In the genomic region with DNA sequence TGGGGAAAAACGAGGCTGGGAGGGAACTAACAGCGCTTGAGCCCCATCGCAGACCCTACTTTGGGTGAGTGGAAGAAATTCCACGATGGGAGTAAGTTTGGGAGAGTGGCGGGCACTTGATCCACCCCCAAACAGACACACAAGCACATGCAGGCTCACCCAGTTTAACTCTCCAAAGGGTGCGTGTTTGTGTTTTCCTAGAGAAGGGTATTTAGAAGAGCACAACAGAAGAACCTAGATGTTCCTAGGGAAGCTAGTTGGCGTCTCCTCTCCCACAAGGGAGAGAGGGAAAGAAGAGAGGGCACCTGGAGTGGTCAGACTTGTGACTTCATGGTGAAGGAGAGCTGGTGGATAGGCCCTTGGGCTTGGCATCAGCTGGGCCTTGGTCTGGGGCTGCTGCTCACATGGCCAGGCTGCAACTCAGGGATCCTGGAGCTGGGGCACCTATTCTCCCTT, we compare ENCODE assay signal across 11 cellular contexts. TPM values are rescaled to one million over a fixed set of nuclear protein-coding genes. Genes with fewer than 3 reads are reported as not detected.
A peak's percentile ranks its signal among the peaks of the same experiment; 100 is the strongest.
DNase-seq lines count a peak whose midpoint lies in the region; ATAC-seq and TF ChIP-seq lines count a peak whose summit lies in the region.
"Had no signal": no experiment of that assay in that cellular context is flagged by ENCODE, and none has a peak within 500 bp of the region (broad histone marks: within the 10 kb centered on the region; RNA-seq: fewer than 3 reads in every experiment).

No MANE protein-coding gene starts in this region.

- no peak overlapping the region for H2BK20ac ChIP-seq in H9 (ENCODE audit: low read depth, low read length, poor library complexity, severe bottlenecking)

- H3K9me3 Mint-ChIP-seq in Caco-2 (ENCODE audit: unreplicated experiment) (no peaks in the 10 kb centered on the region), immature natural killer cell (peaks cover 0 to 5% (median 0%) of the 10 kb centered on the region in 6 donors), H9 (peaks cover 4 to 19% of the 10 kb centered on the region in 2 experiments; a peak in 3 of 5 replicates)

- H3K23me2 ChIP-seq in H9 (ENCODE audit: insufficient read length, low read depth, low read length, poor library complexity, severe bottlenecking), result peaks cover 32% of the 10 kb centered on the region

- H2BK12ac ChIP-seq in H9 (ENCODE audit: insufficient read length, low read depth, low read length), result no peak overlapping the region

- H3K79me2 ChIP-seq in H9 (ENCODE audit: insufficient read depth, low read length), result no peaks in the 10 kb centered on the region

- H3K14ac ChIP-seq in H9 (ENCODE audit: insufficient read depth, low read length), result no peak overlapping the region

- no peak overlapping the region for H2BK120ac ChIP-seq in H9 (ENCODE audit: low read depth, low read length, poor library complexity, severe bottlenecking)

- no peak overlapping the region for H4K5ac ChIP-seq in H9 (ENCODE audit: insufficient read length, low read depth, low read length)

- H3T11ph ChIP-seq in H9 (ENCODE audit: low read length), result no peak overlapping the region

- peaks cover 26% of the 10 kb centered on the region for H3K4me1 ChIP-seq in Caco-2
- no peaks in the 10 kb centered on the region for H3K4me1 ChIP-seq in H9 (ENCODE audit: insufficient read depth, low read length)
- peaks cover 9% of the 10 kb centered on the region for H3K4me1 ChIP-seq in prostate gland (replicated peaks)

- H3K27me3 Mint-ChIP-seq in Caco-2 (ENCODE audit: insufficient read depth, unreplicated experiment), result no peaks in the 10 kb centered on the region
- H3K27me3 Mint-ChIP-seq in immature natural killer cell (ENCODE audit: low read depth in 3 of 3), result peaks cover 27 to 64% (median 51%) of the 10 kb centered on the region in 3 donors
- H3K27me3 Mint-ChIP-seq in H9 (ENCODE audit: low read depth), result peaks cover 95% of the 10 kb centered on the region

- in situ Hi-C loops in astrocyte of the cerebellum (cut with HindIII; ENCODE audit: low sequenced_read_pairs), result loop anchor here (5.0 kb wide), 1 partner anchor 390 kb away; no protein-coding TSS in a partner anchor

- no CpG with 5 or more reads among the region's 7 CpGs for WGBS in H9 (ENCODE audit: extremely low coverage, insufficient read length, low lambda C conversion rate)
- WGBS in prostate gland, result 87% methylated on average over 7 of the region's 7 CpGs

- H3K9ac ChIP-seq in H9 (ENCODE audit: extremely low read depth, insufficient read length, low read length), result no peak overlapping the region

- H3K36me3 Mint-ChIP-seq in Caco-2 (ENCODE audit: insufficient read depth, unreplicated experiment) (peaks cover 79% of the 10 kb centered on the region), immature natural killer cell (no peaks in the 10 kb centered on the region), H9 (ENCODE audit: insufficient read depth in 1 of 3, low read depth in 3 of 3) (no peaks in the 10 kb centered on the region; a peak in 1 of 7 replicates)

- H3K18ac ChIP-seq in H9 (ENCODE audit: insufficient read length, low read depth, low read length), result no peak overlapping the region

- BruUV-seq in Caco-2 (replicated peaks; lab: Mats Ljungman, UMichigan), result TSS peak; percentile 3

- no peaks in the 10 kb centered on the region for H4K20me1 ChIP-seq in H9 (ENCODE audit: control insufficient read depth, insufficient read depth, insufficient read length)

- no peak overlapping the region for H2BK5ac ChIP-seq in H9 (ENCODE audit: insufficient read length, low read length)

- CTCF ChIA-PET in Caco-2 (lab: Charles Lee), result interaction anchor here (0.7 to 1.9 kb wide), 2 partner anchors 21 to 192 kb away, joined by 3 to 4 read pairs; no protein-coding TSS in a partner anchor

- TF ChIP-seq POLR2A in prostate gland (IDR thresholded peaks at IDR 0.05), result no peak

- H3K4me2 ChIP-seq in H9 (ENCODE audit: insufficient read depth, insufficient read length, low read length), result no peak overlapping the region

- ATAC-seq in left lobe of liver (no peak), GM21825 (IDR thresholded peaks at IDR 0.05; ENCODE audit: unreplicated experiment) (no peak)

- no peak overlapping the region for H2AK5ac ChIP-seq in H9 (ENCODE audit: insufficient read length, low read length)

- H3K23ac ChIP-seq in H9 (ENCODE audit: insufficient read length, low read depth, low read length), result no peak overlapping the region

- no peak overlapping the region for H2AFZ ChIP-seq in H9 (ENCODE audit: low read length)

- H3K4me3 Mint-ChIP-seq in Caco-2 (ENCODE audit: unreplicated experiment) (peak overlapping the region; percentile 74), immature natural killer cell (peak overlapping the region; percentile 11 to 49 (median 21)), H9 (peak overlapping the region in 1 of 2 experiments; percentile 55; a peak in 2 of 5 replicates)

- DNase-seq in Caco-2 (no peak), astrocyte of the cerebellum (ENCODE audit: low read depth) (no peak), immature natural killer cell (no peak), retinal pigment epithelial cell (ENCODE audit: low read depth) (no peak), H9 (no peak), left lobe of liver (ENCODE audit: low spot score) (no peak), prostate gland (ENCODE audit: low spot score) (no peak)
- DNase-seq: glutamatergic neuron, NCI-H2081 treated with DMSO at 0.1 percent for 48 hours had no signal

- no peak overlapping the region for H3K56ac ChIP-seq in H9 (ENCODE audit: insufficient read length, low read depth, low read length)

- POLR2A ChIA-PET in Caco-2 (lab: Charles Lee), result interaction anchor here (0.5 to 1.3 kb wide), 2 partner anchors 11 to 66 kb away, joined by 3 read pairs; no protein-coding TSS in a partner anchor

- H3K27me3 ChIP-seq in Caco-2 (replicated peaks; ENCODE audit: control insufficient read depth, insufficient read depth, low read length) (no peaks in the 10 kb centered on the region), H9 (ENCODE audit: insufficient read depth, low read length) (peaks cover 88% of the 10 kb centered on the region), prostate gland (replicated peaks; ENCODE audit: insufficient read depth) (peaks cover 11% of the 10 kb centered on the region)

- H4K8ac ChIP-seq in H9 (replicated peaks; ENCODE audit: insufficient read length, low read depth, low read length), result no peak overlapping the region

- peaks cover 19% of the 10 kb centered on the region for H3K36me3 ChIP-seq in Caco-2 (ENCODE audit: control insufficient read depth, insufficient read depth, low read length)
- H3K36me3 ChIP-seq in prostate gland, result no peaks in the 10 kb centered on the region

- H3K79me1 ChIP-seq in H9 (ENCODE audit: insufficient read depth, low read depth, low read length, poor library complexity, severe bottlenecking), result no peaks in the 10 kb centered on the region

- TF ChIP-seq CTCF in Caco-2 (IDR thresholded peaks at IDR 0.05; ENCODE audit: insufficient read depth in 1 of 2, low read depth in 1 of 2, low read length in 1 of 2, severe bottlenecking in 1 of 2, unreplicated experiment in 1 of 2) (no peak), astrocyte of the cerebellum (IDR thresholded peaks at IDR 0.05; ENCODE audit: low read depth, low read length, missing control alignments) (no peak), retinal pigment epithelial cell (conservative IDR thresholded peaks at IDR 0.05; ENCODE audit: low read depth, low read length) (no peak), H9 (conservative IDR thresholded peaks at IDR 0.05) (no peak), prostate gland (IDR thresholded peaks at IDR 0.05) (no peak)

- peak overlapping the region; percentile 69 for H3K4me3 ChIP-seq in Caco-2 (ENCODE audit: low read depth, low read length)
- H3K4me3 ChIP-seq in astrocyte of the cerebellum (ENCODE audit: low read depth, low read length), result peak overlapping the region; percentile 80
- H3K4me3 ChIP-seq in retinal pigment epithelial cell (ENCODE audit: low read length), result peak overlapping the region; percentile 59
- H3K4me3 ChIP-seq in prostate gland, result no peak overlapping the region

- H3K4ac ChIP-seq in H9 (ENCODE audit: low read depth, low read length), result no peak overlapping the region

- H4K91ac ChIP-seq in H9 (ENCODE audit: insufficient read length, low read depth, low read length), result no peak overlapping the region

- H3K9me3 ChIP-seq in Caco-2, result no peaks in the 10 kb centered on the region
- H3K9me3 ChIP-seq in H9 (ENCODE audit: control insufficient read depth, low read depth, low read length), result no peaks in the 10 kb centered on the region
- H3K9me3 ChIP-seq in prostate gland, result no peaks in the 10 kb centered on the region

- H2BK15ac ChIP-seq in H9 (ENCODE audit: low read depth, low read length), result no peak overlapping the region

- H3K4me1 Mint-ChIP-seq in Caco-2 (ENCODE audit: low read depth, unreplicated experiment) (peaks cover 11% of the 10 kb centered on the region), immature natural killer cell (peaks cover 24 to 37% of the 10 kb centered on the region in 2 donors), H9 (peaks cover 20 to 29% of the 10 kb centered on the region in 2 experiments)

- intact Hi-C loops in Caco-2 (cut with micrococcal nuclease; ENCODE audit: unreplicated experiment), result loop anchor here (5.0 kb wide), 1 partner anchor 390 kb away; no protein-coding TSS in a partner anchor
- intact Hi-C loops in prostate gland (cut with DNase I), result loop anchor here (5.0 kb wide), 1 partner anchor 390 kb away; no protein-coding TSS in a partner anchor

- H3K27ac Mint-ChIP-seq in Caco-2 (ENCODE audit: unreplicated experiment) (peak overlapping the region; percentile 43), immature natural killer cell (no peak overlapping the region), H9 (no peak overlapping the region; a peak in 1 of 7 replicates)
- H3K27ac Mint-ChIP-seq: CD14-positive monocyte had no signal

- H3K27ac ChIP-seq in H9 (ENCODE audit: insufficient read length, low read depth, low read length) (no peak overlapping the region), prostate gland (no peak overlapping the region)

RNA-seq across cellular contexts. Expression of gene GATA6, which starts 3.2 kb away (rescaled TPM):
- total RNA-seq in Caco-2 (2022) (124 and 136 TPM in 2 replicates), H9 (2021) (0.04 TPM in 1 of 2 replicates, not detected in the other), left lobe of liver (11.7 TPM), prostate gland (10 to 100 TPM in 1 of 2 donors, 1 to 10 TPM in 1; 9.8 to 49.0 TPM)
- polyA plus RNA-seq in immature natural killer cell, result under 1 TPM in 1 of 3 donors, not detected in 2; 0.09 TPM

Comparison
In these comparisons a context has a peak if more than half of its experiments do, and no peak if none do; other contexts are left out.
1. H3K4me3 ChIP-seq: peak in Caco-2 (single experiment), astrocyte of the cerebellum (single experiment) and retinal pigment epithelial cell (single experiment); none in prostate gland (0 of 2).
2. RNA of gene GATA6, which starts 3.2 kb away (total RNA-seq): 124 to 136 TPM in Caco-2, 9.8 to 49.0 TPM in prostate gland and 11.7 TPM in left lobe of liver (single experiment); 0.04 TPM in H9; every median in the first group is over 10 times any median in the second.